8 cellular contexts compared by ENCODE assay signal in genomic region chr15:96356494-96357455, GRCh38. TPM values are rescaled to one million over a fixed set of nuclear protein-coding genes. Genes with fewer than 3 reads are reported as not detected.
DNase-seq lines count a peak whose midpoint lies in the region; ATAC-seq and TF ChIP-seq lines count a peak whose summit lies in the region.

No MANE protein-coding gene starts in this region.

- peak overlapping the region; percentile 74 for H3K4me3 Mint-ChIP-seq in activated CD8-positive, alpha-beta memory T cell treated with anti-CD3 and anti-CD28 coated beads, Interleukin-2, amount 10 ng/mL, durations not matched to agents 7 days and 5 days
- H3K4me3 Mint-ChIP-seq in endothelial cell (ENCODE audit: unreplicated experiment) = peak overlapping the region; percentile 84

- peaks cover 31% of the 10 kb centered on the region for H3K4me1 ChIP-seq in mucosa of stomach (ENCODE audit: control insufficient read depth, insufficient read depth, low read length)

- peak; percentile 96 for TF ChIP-seq CTCF in BJ (IDR thresholded peaks at IDR 0.05; ENCODE audit: insufficient read depth, low read depth, low read length)
- peak; percentile 98 for TF ChIP-seq CTCF in endothelial cell (IDR thresholded peaks at IDR 0.05; ENCODE audit: unreplicated experiment)

- peaks cover 2% of the 10 kb centered on the region for H3K9me3 Mint-ChIP-seq in activated CD8-positive, alpha-beta memory T cell treated with anti-CD3 and anti-CD28 coated beads, Interleukin-2, amount 10 ng/mL, durations not matched to agents 7 days and 5 days (ENCODE audit: low read depth)
- H3K9me3 Mint-ChIP-seq in endothelial cell (ENCODE audit: unreplicated experiment) = no peaks in the 10 kb centered on the region

- H3K27me3 ChIP-seq in BJ (ENCODE audit: control insufficient read depth, insufficient read depth, low read length) (peaks cover 2% of the 10 kb centered on the region; the same call in 1 of the 2 replicates), mucosa of stomach (ENCODE audit: control insufficient read depth, insufficient read depth, low read length) (peaks cover 66% of the 10 kb centered on the region)

- peak overlapping the region; percentile 49 for H3K27ac Mint-ChIP-seq in activated CD8-positive, alpha-beta memory T cell treated with anti-CD3 and anti-CD28 coated beads, Interleukin-2, amount 10 ng/mL, durations not matched to agents 7 days and 5 days
- no peak overlapping the region for H3K27ac Mint-ChIP-seq in endothelial cell (ENCODE audit: unreplicated experiment)

- CTCF ChIA-PET in BJ (lab: Yijun Ruan, JAX) = interaction anchor here (0.7 to 2.3 kb wide), 20 partner anchors 7 to 1399 kb away, joined by 3 to 9 read pairs (median 4); no protein-coding TSS in a partner anchor
- CTCF ChIA-PET in activated CD8-positive, alpha-beta memory T cell treated with anti-CD3 and anti-CD28 coated beads, Interleukin-2, amount 10 ng/mL, durations not matched to agents 7 days and 5 days (lab: Charles Lee) = interaction anchor here (0.9 to 1.5 kb wide), 3 partner anchors 29 to 536 kb away, joined by 3 to 7 read pairs (median 4); no protein-coding TSS in a partner anchor

- POLR2A ChIA-PET in BJ (lab: Charles Lee) = interaction anchor here (1.0 kb wide), 1 partner anchor 18 kb away, joined by 3 read pairs; no protein-coding TSS in a partner anchor

- H3K4me3 ChIP-seq in BJ (ENCODE audit: low read depth, low read length) = peak overlapping the region; percentile 81
- peak overlapping the region; percentile 46 for H3K4me3 ChIP-seq in mucosa of stomach (ENCODE audit: low read length)

- H3K27me3 Mint-ChIP-seq in activated CD8-positive, alpha-beta memory T cell treated with anti-CD3 and anti-CD28 coated beads, Interleukin-2, amount 10 ng/mL, durations not matched to agents 7 days and 5 days = peaks cover 58% of the 10 kb centered on the region
- H3K27me3 Mint-ChIP-seq in endothelial cell (ENCODE audit: unreplicated experiment) = peaks cover 35% of the 10 kb centered on the region

- no peaks in the 10 kb centered on the region for H3K36me3 Mint-ChIP-seq in activated CD8-positive, alpha-beta memory T cell treated with anti-CD3 and anti-CD28 coated beads, Interleukin-2, amount 10 ng/mL, durations not matched to agents 7 days and 5 days
- H3K36me3 Mint-ChIP-seq in endothelial cell (ENCODE audit: low read depth, unreplicated experiment) = no peaks in the 10 kb centered on the region

- peaks cover 20% of the 10 kb centered on the region for H3K4me1 Mint-ChIP-seq in activated CD8-positive, alpha-beta memory T cell treated with anti-CD3 and anti-CD28 coated beads, Interleukin-2, amount 10 ng/mL, durations not matched to agents 7 days and 5 days
- H3K4me1 Mint-ChIP-seq in endothelial cell (ENCODE audit: unreplicated experiment) = peaks cover 28% of the 10 kb centered on the region

- no peaks in the 10 kb centered on the region for H3K9me3 ChIP-seq in mucosa of stomach (ENCODE audit: control insufficient read depth, low read length)

- H3K9ac ChIP-seq in mucosa of stomach (ENCODE audit: low read length) = peak overlapping the region; percentile 45

- no peak for DNase-seq in BJ (ENCODE audit: low read depth)
- peak; percentile 77 to 81 for DNase-seq in NOMO-1 (lab: John Stamatoyannopoulos, UW; ENCODE audit: unreplicated experiment in 2 of 2)
- peak; percentile 82 for DNase-seq in activated CD8-positive, alpha-beta memory T cell treated with anti-CD3 and anti-CD28 coated beads, Interleukin-2, amount 10 ng/mL, durations not matched to agents 7 days and 5 days
- peak; percentile 92 for DNase-seq in endothelial cell (ENCODE audit: low spot score)
- peak; percentile 52 for DNase-seq in stimulated activated CD8-positive, alpha-beta memory T cell treated with anti-CD3 and anti-CD28 coated beads, Interleukin-7, amount 100 ng/mL, for 24 hours (ENCODE audit: low read depth)

- ATAC-seq in HG03354 (IDR thresholded peaks at IDR 0.05; ENCODE audit: poor library complexity, severe bottlenecking, unreplicated experiment) = peak; percentile 75
- ATAC-seq in activated CD8-positive, alpha-beta memory T cell treated with anti-CD3 and anti-CD28 coated beads, Interleukin-2, amount 10 ng/mL, durations not matched to agents 7 days and 5 days = peak; percentile 81

- peaks cover 5% of the 10 kb centered on the region for H3K36me3 ChIP-seq in BJ (ENCODE audit: control insufficient read depth, insufficient read depth, low read length)
- no peaks in the 10 kb centered on the region for H3K36me3 ChIP-seq in mucosa of stomach (ENCODE audit: control insufficient read depth, insufficient read depth, low read length)

- TF ChIP-seq POLR2A in GM19193 (IDR thresholded peaks at IDR 0.05; ENCODE audit: extremely low read depth, insufficient read depth, insufficient read length) = peak; percentile 24

RNA-seq across cellular contexts. Expression of gene NR2F2, which starts 26.3 kb away (rescaled TPM):
- polyA plus RNA-seq in BJ (2011; rRNA removed) = 47.0 and 50.0 TPM in 2 replicates
- 54.5 and 63.5 TPM in 2 replicates for polyA minus RNA-seq in BJ (2011; rRNA and poly(A)+ RNA removed)
- total RNA-seq in activated CD8-positive, alpha-beta memory T cell treated with anti-CD3 and anti-CD28 coated beads, Interleukin-2, amount 10 ng/mL, durations not matched to agents 7 days and 5 days = not detected
- total RNA-seq in endothelial cell (ENCODE audit: unreplicated experiment) = 15.9 TPM

Comparison
In these comparisons a context has a peak if more than half of its experiments do, and no peak if none do; other contexts are left out.
1. RNA of gene NR2F2, which starts 26.3 kb away (total RNA-seq): 15.9 TPM in endothelial cell (single experiment); not detected in activated CD8-positive, alpha-beta memory T cell treated with anti-CD3 and anti-CD28 coated beads, Interleukin-2, amount 10 ng/mL, durations not matched to agents 7 days and 5 days; every median in the first group is over 10 times any median in the second.